In the genomic region with DNA sequence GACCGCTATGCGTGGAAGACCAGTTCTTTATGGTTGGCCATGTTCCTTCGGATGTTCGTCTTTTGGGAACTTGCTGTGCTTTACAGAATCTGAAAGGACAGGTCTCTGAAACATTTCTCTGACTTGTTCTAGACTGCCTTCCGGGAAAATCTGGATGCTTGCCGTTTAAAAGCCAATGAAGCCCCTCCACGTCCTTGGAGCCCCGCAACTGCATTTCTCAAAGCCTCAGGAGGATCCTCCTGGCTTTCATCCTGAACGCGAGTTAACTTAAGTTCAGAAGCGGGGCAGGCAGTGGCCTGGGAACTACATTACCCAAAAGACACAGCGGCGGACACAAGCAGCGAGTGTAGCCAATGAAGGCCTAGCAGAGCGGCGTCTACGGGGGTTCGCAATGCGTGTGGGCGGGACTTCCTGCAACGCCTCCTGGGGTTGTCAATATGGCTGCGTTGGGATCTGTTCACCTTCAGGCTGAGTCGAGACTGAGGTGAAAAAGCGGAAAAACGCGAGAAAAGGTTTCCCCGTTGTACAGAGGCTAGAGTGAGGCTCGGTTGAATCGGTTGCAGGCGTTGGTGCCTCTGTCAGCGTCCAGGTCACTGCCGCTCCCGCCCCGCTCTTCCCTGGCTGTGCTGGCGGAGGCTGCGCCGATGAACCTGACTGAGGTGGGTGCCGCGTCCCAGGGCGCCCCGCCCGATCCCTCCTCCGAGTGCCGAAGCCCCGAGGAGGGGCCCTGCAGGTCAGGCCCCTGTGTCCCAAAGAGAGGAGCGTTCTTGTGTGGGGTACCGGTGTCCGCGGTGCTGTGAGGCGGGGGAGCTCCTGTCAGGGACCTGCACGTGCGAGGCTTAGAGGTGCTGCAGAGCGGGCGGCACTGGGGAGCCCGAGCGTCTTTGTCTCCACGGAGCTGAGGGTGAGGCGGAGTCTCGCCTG, we compare ENCODE assay signal across 8 cellular contexts.
DNase-seq lines count a peak whose midpoint lies in the region; ATAC-seq and TF ChIP-seq lines count a peak whose summit lies in the region.

ZNF17 (plus strand) TSS at position 414 of the 924 bp plus-strand sequence. CDS start 2,455 bp downstream, outside the sequence.

- no peaks in the 10 kb centered on the region for H3K27me3 Mint-ChIP-seq in central memory CD8-positive, alpha-beta T cell

- peak; percentile 97 for ATAC-seq in GM19035 (IDR thresholded peaks at IDR 0.05; ENCODE audit: unreplicated experiment)
- ATAC-seq in HG03342 (IDR thresholded peaks at IDR 0.05; ENCODE audit: unreplicated experiment), result peak; percentile 97
- ATAC-seq in central memory CD8-positive, alpha-beta T cell (replicated peaks; ENCODE audit: extremely low read depth, poor library complexity, severe bottlenecking), result peak; percentile 100

- H3K36me3 Mint-ChIP-seq in central memory CD8-positive, alpha-beta T cell (ENCODE audit: insufficient read depth), result peaks cover 9% of the 10 kb centered on the region

- peak within 1 kb of the TSS; percentile 93 for H3K4me3 Mint-ChIP-seq in central memory CD8-positive, alpha-beta T cell

- TF ChIP-seq CTCF in AG10803 (conservative IDR thresholded peaks at IDR 0.05; ENCODE audit: low read length), result no peak

- peak within 1 kb of the TSS; percentile 89 for H3K27ac Mint-ChIP-seq in central memory CD8-positive, alpha-beta T cell (ENCODE audit: low read depth)

- DNase-seq in AG10803 (ENCODE audit: low read depth) (peak; percentile 90), NCI-H446 (lab: John Stamatoyannopoulos, UW) (peak; percentile 81 to 94), islet precursor cell (peak; percentile 97)
- DNase-seq in activated CD4-positive, CD25-positive, alpha-beta regulatory T cell (lab: John Stamatoyannopoulos, UW), result peak; percentile 73 to 83 (median 81)
- peak; percentile 77 to 82 for DNase-seq in central memory CD8-positive, alpha-beta T cell (ENCODE audit: low spot score in 2 of 2)
- DNase-seq in stimulated activated CD4-positive, alpha-beta T cell treated with anti-CD3 and anti-CD28 coated beads, Interleukin-12 subunit alpha, Interleukin-12 subunit beta, amount 100 ng/mL, for 4 hours, result peak; percentile 87

- H3K4me3 ChIP-seq in AG10803 (ENCODE audit: low read length), result peak within 1 kb of the TSS; percentile 94

- peaks cover 10% of the 10 kb centered on the region for H3K9me3 Mint-ChIP-seq in central memory CD8-positive, alpha-beta T cell

- peaks cover 35% of the 10 kb centered on the region for H3K4me1 Mint-ChIP-seq in central memory CD8-positive, alpha-beta T cell

Comparison
In these comparisons a context has a peak if more than half of its experiments do, and no peak if none do; other contexts are left out.
1. Peak in every context shown above with its lines: DNase-seq, ATAC-seq and H3K4me3 ChIP-seq.